ENCODE assay signal across 24 cellular contexts in genomic region chr9:114845373-114845772, GRCh38. TPM values are rescaled to one million over a fixed set of nuclear protein-coding genes. Genes with fewer than 3 reads are reported as not detected.
"Had no signal": no experiment of that assay in that cellular context is flagged by ENCODE, and none has a peak within 500 bp of the region (broad histone marks: within the 10 kb centered on the region; RNA-seq: fewer than 3 reads in every experiment).

No MANE protein-coding gene starts in this region.

- H3K9me3 Mint-ChIP-seq: immature natural killer cell; natural killer cell; stimulated activated effector memory CD8-positive, alpha-beta T cell treated with anti-CD3 and anti-CD28 coated beads, Interleukin-12 subunit alpha, Interleukin-12 subunit beta, amount 100 ng/mL, for 72 hours had no signal

- ATAC-seq: left ventricle myocardium superior; lower lobe of right lung; natural killer cell; psoas muscle; right cardiac atrium; stimulated activated effector memory CD8-positive, alpha-beta T cell treated with anti-CD3 and anti-CD28 coated beads, Interleukin-12 subunit alpha, Interleukin-12 subunit beta, amount 100 ng/mL, for 72 hours; stimulated activated naive CD8-positive, alpha-beta T cell treated with anti-CD3 and anti-CD28 coated beads, Interleukin-15, Interleukin-2, amounts not matched to agents 100 U/mL and 50 U/mL, for 24 hours had no signal

- H3K4me3 ChIP-seq: dorsolateral prefrontal cortex, lower lobe of right lung, ovary, psoas muscle, sigmoid colon, thoracic aorta, tibial nerve, upper lobe of left lung had no signal

- H3K27me3 ChIP-seq: dorsolateral prefrontal cortex, ovary, sigmoid colon, tibial nerve, upper lobe of left lung had no signal

- H3K27ac Mint-ChIP-seq: immature natural killer cell; natural killer cell; stimulated activated effector memory CD8-positive, alpha-beta T cell treated with anti-CD3 and anti-CD28 coated beads, Interleukin-12 subunit alpha, Interleukin-12 subunit beta, amount 100 ng/mL, for 72 hours had no signal

- H3K36me3 ChIP-seq: lower lobe of right lung, ovary, sigmoid colon, thoracic aorta, tibial nerve, upper lobe of left lung had no signal

- H3K4me3 Mint-ChIP-seq: immature natural killer cell; natural killer cell; stimulated activated effector memory CD8-positive, alpha-beta T cell treated with anti-CD3 and anti-CD28 coated beads, Interleukin-12 subunit alpha, Interleukin-12 subunit beta, amount 100 ng/mL, for 72 hours had no signal

- DNase-seq: dorsolateral prefrontal cortex; effector CD4-positive, alpha-beta T cell; hypothalamus; immature natural killer cell; islet precursor cell; kidney glomerular epithelial cell; left ventricle myocardium superior; lower lobe of right lung; natural killer cell; occipital lobe; ovary; posterior cingulate gyrus; psoas muscle; right cardiac atrium; sigmoid colon; stimulated activated CD4-positive, alpha-beta T cell treated with anti-CD3 and anti-CD28 coated beads, Interleukin-2, amount 100 ng/mL, for 24 hours; stimulated activated CD4-positive, alpha-beta T cell treated with anti-CD3 and anti-CD28 coated beads, Interleukin-4, amount 100 ng/mL, for 24 hours; stimulated activated naive CD8-positive, alpha-beta T cell treated with anti-CD3 and anti-CD28 coated beads, Interleukin-15, Interleukin-2, amounts not matched to agents 100 U/mL and 50 U/mL, for 24 hours; substantia nigra had no signal

- H3K4me1 Mint-ChIP-seq: immature natural killer cell; natural killer cell; stimulated activated effector memory CD8-positive, alpha-beta T cell treated with anti-CD3 and anti-CD28 coated beads, Interleukin-12 subunit alpha, Interleukin-12 subunit beta, amount 100 ng/mL, for 72 hours had no signal

- H3K4me1 ChIP-seq: lower lobe of right lung, psoas muscle, sigmoid colon, tibial nerve had no signal

- H3K9me3 ChIP-seq: lower lobe of right lung, ovary, psoas muscle, sigmoid colon, thoracic aorta, tibial nerve, upper lobe of left lung had no signal

- H3K36me3 Mint-ChIP-seq: immature natural killer cell; stimulated activated effector memory CD8-positive, alpha-beta T cell treated with anti-CD3 and anti-CD28 coated beads, Interleukin-12 subunit alpha, Interleukin-12 subunit beta, amount 100 ng/mL, for 72 hours had no signal

- H3K27ac ChIP-seq: dorsolateral prefrontal cortex, lower lobe of right lung, ovary, psoas muscle, sigmoid colon, thoracic aorta, tibial nerve, upper lobe of left lung had no signal

RNA-seq across cellular contexts. Expression of gene TNFSF15, which starts 39.5 kb away (rescaled TPM):
- total RNA-seq: left ventricle myocardium superior, natural killer cell had no signal
- polyA plus RNA-seq: neural cell had no signal
